In genomic region chr11:128481135-128481534, GRCh38 we compare ENCODE assay signal across 11 cellular contexts.
DNase-seq lines count a peak whose midpoint lies in the region; ATAC-seq, FAIRE-seq and TF ChIP-seq lines count a peak whose summit lies in the region.
"Had no signal": no experiment of that assay in that cellular context is flagged by ENCODE, and none has a peak within 500 bp of the region (broad histone marks: within the 10 kb centered on the region; RNA-seq: fewer than 3 reads in every experiment).

No MANE protein-coding gene starts in this region.

- H3K27me3 Mint-ChIP-seq in activated CD8-positive, alpha-beta T cell treated with anti-CD3 and anti-CD28 coated beads for 36 hours = no peaks in the 10 kb centered on the region

- TF ChIP-seq POLR2A in GM12892 (IDR thresholded peaks at IDR 0.05; ENCODE audit: low read depth, low read length) = no peak

- no peaks in the 10 kb centered on the region for H3K9me3 Mint-ChIP-seq in activated CD8-positive, alpha-beta T cell treated with anti-CD3 and anti-CD28 coated beads for 36 hours

- H3K27ac ChIP-seq in WERI-Rb-1 = no peak overlapping the region

- intact Hi-C loops in activated CD8-positive, alpha-beta T cell treated with anti-CD3 and anti-CD28 coated beads for 36 hours (cut with micrococcal nuclease) = no loop called here

- no peaks in the 10 kb centered on the region for H3K9me3 ChIP-seq in WERI-Rb-1 (ENCODE audit: severe bottlenecking)

- peaks cover 97% of the 10 kb centered on the region for H3K36me3 Mint-ChIP-seq in activated CD8-positive, alpha-beta T cell treated with anti-CD3 and anti-CD28 coated beads for 36 hours (ENCODE audit: low read depth)

- no peak for ATAC-seq in activated CD8-positive, alpha-beta T cell treated with anti-CD3 and anti-CD28 coated beads for 36 hours

- H3K27me3 ChIP-seq in WERI-Rb-1 (ENCODE audit: insufficient read depth, low read depth, severe bottlenecking) = no peaks in the 10 kb centered on the region

- H3K4me1 Mint-ChIP-seq in activated CD8-positive, alpha-beta T cell treated with anti-CD3 and anti-CD28 coated beads for 36 hours (ENCODE audit: low read depth) = peaks cover 94% of the 10 kb centered on the region

- CTCF ChIA-PET in activated CD8-positive, alpha-beta T cell treated with anti-CD3 and anti-CD28 coated beads for 36 hours (lab: Charles Lee) = interaction anchor here (1.0 to 1.4 kb wide), 4 partner anchors 9 to 287 kb away, joined by 3 to 7 read pairs (median 4); no protein-coding TSS in a partner anchor

- H3K4me3 Mint-ChIP-seq in activated CD8-positive, alpha-beta T cell treated with anti-CD3 and anti-CD28 coated beads for 36 hours = peak overlapping the region; percentile 66

- no peak overlapping the region for H3K4me3 ChIP-seq in fibroblast of the aortic adventitia (ENCODE audit: low read depth, low read length)
- H3K4me3 ChIP-seq in skeletal muscle cell (ENCODE audit: low read depth, low read length) = no peak overlapping the region
- H3K4me3 ChIP-seq in WERI-Rb-1 (ENCODE audit: low read depth, low read length) = no peak overlapping the region

- FAIRE-seq in GM12892 (lab: Jason Lieb, UNC) = peak; percentile 51

- H3K36me3 ChIP-seq in WERI-Rb-1 = peaks cover 7% of the 10 kb centered on the region

- DNase-seq in GM12892 (ENCODE audit: insufficient read length) = no peak
- no peak for DNase-seq in activated CD8-positive, alpha-beta T cell treated with anti-CD3 and anti-CD28 coated beads for 36 hours
- DNase-seq in fibroblast of the aortic adventitia (ENCODE audit: low read depth) = peak; percentile 95
- DNase-seq in skeletal muscle cell (ENCODE audit: low read depth) = peak; percentile 82
- no peak for DNase-seq in NCI-H1930 (lab: John Stamatoyannopoulos, UW)
- no peak for DNase-seq in WERI-Rb-1
- DNase-seq in stimulated activated CD4-positive, alpha-beta T cell treated with anti-CD3 and anti-CD28 coated beads, Interleukin-4, amount 100 ng/mL, for 4 hours = no peak
- DNase-seq in stimulated activated CD8-positive, alpha-beta memory T cell treated with anti-CD3 and anti-CD28 coated beads, Interleukin-4, amount 100 ng/mL, for 48 hours = no peak
- DNase-seq: activated gamma-delta T cell; midbrain; NK-92 treated with Interleukin-12 subunit alpha and Interleukin-12 subunit beta, amount 100 ng/mL, for 24 hours had no signal

- no peak for TF ChIP-seq CTCF in activated CD8-positive, alpha-beta T cell treated with anti-CD3 and anti-CD28 coated beads for 36 hours (IDR thresholded peaks at IDR 0.05)
- TF ChIP-seq CTCF in fibroblast of the aortic adventitia (IDR thresholded peaks at IDR 0.05; ENCODE audit: insufficient read depth, low read length) (no peak), WERI-Rb-1 (IDR thresholded peaks at IDR 0.05; ENCODE audit: low read depth, low read length) (no peak)

- POLR2A ChIA-PET in activated CD8-positive, alpha-beta T cell treated with anti-CD3 and anti-CD28 coated beads for 36 hours (lab: Charles Lee) = interaction anchor here (1.4 to 37.3 kb wide), 6 partner anchors 2 to 63 kb away, joined by 3 to 1082 read pairs (median 26); no protein-coding TSS in a partner anchor

- H3K27ac Mint-ChIP-seq in activated CD8-positive, alpha-beta T cell treated with anti-CD3 and anti-CD28 coated beads for 36 hours = peak overlapping the region; percentile 94

Comparison
In these comparisons a context has a peak if more than half of its experiments do, and no peak if none do; other contexts are left out.
1. DNase-seq: peak in fibroblast of the aortic adventitia (single experiment) and skeletal muscle cell (single experiment); none in GM12892 (single experiment), activated CD8-positive, alpha-beta T cell treated with anti-CD3 and anti-CD28 coated beads for 36 hours (single experiment), NCI-H1930 (0 of 2), WERI-Rb-1 (single experiment), stimulated activated CD4-positive, alpha-beta T cell treated with anti-CD3 and anti-CD28 coated beads, Interleukin-4, amount 100 ng/mL, for 4 hours (0 of 2) and stimulated activated CD8-positive, alpha-beta memory T cell treated with anti-CD3 and anti-CD28 coated beads, Interleukin-4, amount 100 ng/mL, for 48 hours (single experiment).